In the genomic region with DNA sequence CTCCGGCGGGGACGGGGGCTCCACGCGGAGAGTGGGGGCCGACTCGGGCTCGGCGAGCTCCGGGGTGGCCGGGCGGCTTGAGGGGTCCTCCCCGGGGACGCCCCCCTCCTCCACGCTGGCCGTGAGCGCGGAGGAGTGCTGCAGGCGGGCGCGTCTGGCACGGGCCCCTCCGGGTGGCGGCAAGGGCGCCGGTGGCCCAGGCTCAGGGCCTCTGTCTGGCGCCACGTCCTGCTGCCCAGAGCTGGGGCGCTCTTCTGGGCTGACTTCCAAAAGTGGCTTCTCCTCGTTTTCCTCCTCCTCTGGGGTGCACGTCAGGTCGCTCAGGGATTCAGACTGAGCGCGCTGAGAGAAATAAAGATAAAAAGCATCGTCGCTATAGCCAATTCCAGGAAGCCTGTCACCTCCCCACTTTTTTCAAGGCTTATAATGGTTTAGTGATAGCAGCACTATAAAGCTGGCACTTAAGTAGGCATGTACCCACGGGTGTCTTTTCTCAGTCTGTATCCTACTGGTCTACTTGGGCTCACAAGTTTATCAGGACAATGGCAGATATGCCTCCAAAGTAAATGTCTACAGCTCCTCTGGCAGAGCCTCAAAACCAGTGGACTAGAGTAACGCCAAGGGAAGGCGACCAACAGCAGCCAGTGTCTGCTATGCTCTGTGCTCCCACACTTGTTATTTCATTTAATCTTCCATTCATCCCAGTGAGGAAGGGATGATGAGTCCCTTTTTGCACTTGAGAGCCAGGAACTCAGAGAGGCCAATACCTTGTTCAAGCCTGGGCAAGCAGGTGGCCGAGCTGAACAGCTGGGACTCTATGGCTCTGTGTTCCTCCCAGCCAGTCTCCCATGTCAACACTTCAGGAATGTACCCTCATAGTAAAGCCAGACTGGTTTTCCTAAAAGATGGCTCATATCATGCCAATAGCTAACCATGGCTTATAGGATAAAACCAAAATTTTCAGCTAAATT, we compare ENCODE assay signal across 9 cellular contexts.
DNase-seq lines count a peak whose midpoint lies in the region; ATAC-seq and TF ChIP-seq lines count a peak whose summit lies in the region.
"Had no signal": no experiment of that assay in that cellular context is flagged by ENCODE, and none has a peak within 500 bp of the region (broad histone marks: within the 10 kb centered on the region; RNA-seq: fewer than 3 reads in every experiment).

No MANE protein-coding gene starts in this region.

- peak; percentile 77 for ATAC-seq in GM23338
- ATAC-seq in HG02884 (IDR thresholded peaks at IDR 0.05; ENCODE audit: unreplicated experiment), result no peak
- ATAC-seq in activated CD4-positive, CD25-positive, alpha-beta regulatory T cell treated with anti-CD3 and anti-CD28 coated beads, Interleukin-2, amount 50 U/mL, for 24 hours, result no peak

- intact Hi-C loops in sigmoid colon (cut with DNase I), result loop anchor here (2.0 kb wide), 1 partner anchor 93 kb away; the partner anchor contains the start of gene MGAT4A

- H3K4me3 Mint-ChIP-seq in GM23338, result peak overlapping the region; percentile 76

- WGBS in sigmoid colon, 2 donors, result 59 to 88% methylated on average over 40 of the region's 40 CpGs

- DNase-seq in GM23338 (ENCODE audit: low spot score), result peak; percentile 30
- peak; percentile 10 for DNase-seq in astrocyte of the hippocampus (ENCODE audit: low read depth, low spot score)
- DNase-seq in iPS-NIHi11 (ENCODE audit: low spot score), result peak; percentile 53
- DNase-seq in sigmoid colon, result no peak
- DNase-seq in NCI-H226, result no peak
- no peak for DNase-seq in activated naive CD4-positive, alpha-beta T cell treated with anti-CD3 and anti-CD28 coated beads, Interleukin-2, amount 50 U/mL, for 16 hours

- no peaks in the 10 kb centered on the region for H3F3A ChIP-seq in GM23338 (replicated peaks; ENCODE audit: low read depth)

- peaks cover 37% of the 10 kb centered on the region for H3K27me3 Mint-ChIP-seq in GM23338 (ENCODE audit: insufficient read depth, low read depth, poor library complexity)

- TF ChIP-seq CTCF in GM23338 (conservative IDR thresholded peaks at IDR 0.05; ENCODE audit: low read depth in 2 of 2) (0 out of 4 replicates have a peak, but pooled peaks of 1 of the 2 experiments have one; percentile 4), sigmoid colon (IDR thresholded peaks at IDR 0.05) (no peak)

- no peaks in the 10 kb centered on the region for H3K36me3 ChIP-seq in GM23338 (ENCODE audit: insufficient read depth)
- H3K36me3 ChIP-seq in sigmoid colon, result no peaks in the 10 kb centered on the region

- H3K9me3 ChIP-seq in sigmoid colon, result no peaks in the 10 kb centered on the region

- no peaks in the 10 kb centered on the region for H3K79me2 ChIP-seq in GM23338 (replicated peaks; ENCODE audit: insufficient read depth)

- peaks cover 43% of the 10 kb centered on the region for H3K27me3 ChIP-seq in GM23338 (ENCODE audit: insufficient read depth)
- peaks cover 12 to 19% (median 19%) of the 10 kb centered on the region in 3 donors for H3K27me3 ChIP-seq in sigmoid colon

- no peak for TF ChIP-seq POLR2A in sigmoid colon (IDR thresholded peaks at IDR 0.05)

- H3K4me2 ChIP-seq in GM23338, result peak overlapping the region; percentile 77

- no peaks in the 10 kb centered on the region for H3K9me2 ChIP-seq in GM23338 (ENCODE audit: insufficient read depth)

- H3K4me1 Mint-ChIP-seq in GM23338, result no peaks in the 10 kb centered on the region

- no peaks in the 10 kb centered on the region for H3K36me3 Mint-ChIP-seq in GM23338 (ENCODE audit: low read depth)

- no peak for TF ChIP-seq EP300 in sigmoid colon (IDR thresholded peaks at IDR 0.05)

- H3K9me3 Mint-ChIP-seq in GM23338, result peaks cover 7% of the 10 kb centered on the region; the same call in 1 of the 3 replicates

- H2AFZ ChIP-seq in GM23338, result peak overlapping the region; percentile 97

- H4K20me1 ChIP-seq in GM23338 (replicated peaks; ENCODE audit: insufficient read depth), result no peaks in the 10 kb centered on the region

- no peak overlapping the region for H3K27ac Mint-ChIP-seq in GM23338

- H3K4me1 ChIP-seq in GM23338 (ENCODE audit: insufficient read depth) (0 out of 2 replicates have a peak, but pooled peaks cover 3% of the 10 kb centered on the region), sigmoid colon (peaks cover 0 to 16% (median 11%) of the 10 kb centered on the region in 4 donors)

- H3K4me3 ChIP-seq in GM23338 (peak overlapping the region; percentile 68), sigmoid colon (peak overlapping the region; percentile 7 to 54 (median 46))
- H3K4me3 ChIP-seq: SK-N-MC had no signal

- H3K27ac ChIP-seq in GM23338 (ENCODE audit: low read depth) (no peak overlapping the region), sigmoid colon (peak overlapping the region; percentile 52 to 66 (median 56))
- H3K27ac ChIP-seq: SK-N-MC had no signal

TF ChIP-seq in GM23338, 12 proteins besides CTCF, POLR2A, EP300 and RAD21 (continues in another document):
- TF ChIP-seq ZNF114 (CRISPR knock-in tag; IDR thresholded peaks at IDR 0.05) (no peak), JUNB (IDR thresholded peaks at IDR 0.05; ENCODE audit: unreplicated experiment) (no peak), ETS1 (IDR thresholded peaks at IDR 0.05) (no peak), NANOG (IDR thresholded peaks at IDR 0.05; ENCODE audit: borderline replicate concordance) (no peak), REST (IDR thresholded peaks at IDR 0.05; ENCODE audit: unreplicated experiment) (no peak), STAT1 (IDR thresholded peaks at IDR 0.05; ENCODE audit: unreplicated experiment) (no peak), CREB1 (CRISPR knock-in tag; IDR thresholded peaks at IDR 0.05; ENCODE audit: low read depth) (no peak)

Comparison
In these comparisons a context has a peak if more than half of its experiments do, and no peak if none do; other contexts are left out.
1. DNase-seq: peak in GM23338 (single experiment), astrocyte of the hippocampus (single experiment) and iPS-NIHi11 (single experiment); none in sigmoid colon (single experiment), NCI-H226 (single experiment) and activated naive CD4-positive, alpha-beta T cell treated with anti-CD3 and anti-CD28 coated beads, Interleukin-2, amount 50 U/mL, for 16 hours (single experiment).